In genomic region chr4:138741778-138742377, GRCh38 we compare ENCODE assay signal across 29 cellular contexts.
"Had no signal": no experiment of that assay in that cellular context is flagged by ENCODE, and none has a peak within 500 bp of the region (broad histone marks: within the 10 kb centered on the region; RNA-seq: fewer than 3 reads in every experiment).

No MANE protein-coding gene starts in this region.

- H3K4me1 ChIP-seq: gastroesophageal sphincter, right atrium auricular region, upper lobe of left lung had no signal

- H3K27ac Mint-ChIP-seq: activated CD4-positive, alpha-beta memory T cell treated with anti-CD3 and anti-CD28 coated beads, Interleukin-2, amount 10 ng/mL, durations not matched to agents 7 days and 5 days; activated CD4-positive, alpha-beta T cell treated with anti-CD3 and anti-CD28 coated beads, Interleukin-2, amount 10 ng/mL, durations not matched to agents 7 days and 5 days; activated T-cell treated with anti-CD3 and anti-CD28 coated beads, Interleukin-2, amount 50 U/mL, for 24 hours; mesothelial cell of epicardium; naive thymus-derived CD8-positive, alpha-beta T cell; stimulated activated memory B cell treated with anti-CD40 and anti-IgM and Interleukin-4, amounts not matched to agents 10 μg/mL and 1 μg/mL and 100 μg/mL, for 72 hours; stimulated activated naive CD8-positive, alpha-beta T cell treated with anti-CD3 and anti-CD28 coated beads, Interleukin-15, amount 100 ng/mL, for 72 hours had no signal

- H3K4me3 ChIP-seq: gastroesophageal sphincter, hepatocyte, right atrium auricular region, smooth muscle cell, upper lobe of left lung had no signal

- H3K9me3 Mint-ChIP-seq: activated CD4-positive, alpha-beta T cell treated with anti-CD3 and anti-CD28 coated beads, Interleukin-2, amount 10 ng/mL, durations not matched to agents 7 days and 5 days; stimulated activated naive CD8-positive, alpha-beta T cell treated with anti-CD3 and anti-CD28 coated beads, Interleukin-15, amount 100 ng/mL, for 72 hours had no signal

- FAIRE-seq: astrocyte, endothelial cell of umbilical vein, keratinocyte had no signal

- DNase-seq: activated CD4-positive, alpha-beta memory T cell treated with anti-CD3 and anti-CD28 coated beads, Interleukin-2, amount 10 ng/mL, durations not matched to agents 7 days and 5 days; activated CD4-positive, alpha-beta T cell treated with anti-CD3 and anti-CD28 coated beads, Interleukin-2, amount 10 ng/mL, durations not matched to agents 7 days and 5 days; activated CD4-positive, CD25-positive, alpha-beta regulatory T cell treated with anti-CD3 and anti-CD28 coated beads, Interleukin-2, amount 50 U/mL, for 72 hours; activated CD8-positive, alpha-beta memory T cell treated with anti-CD3 and anti-CD28 coated beads, Interleukin-2, amount 50 U/mL, for 48 hours; activated gamma-delta T cell treated with Interleukin-2 at 50 U/mL for 16 hours; activated naive CD4-positive, alpha-beta T cell treated with anti-CD3 and anti-CD28 coated beads, Interleukin-2, amount 50 U/mL, for 16 hours; activated T-cell treated with anti-CD3 and anti-CD28 coated beads, Interleukin-2, amount 50 U/mL, for 24 hours; amniotic stem cell; caudate nucleus; cortex of kidney; left cardiac atrium; naive thymus-derived CD8-positive, alpha-beta T cell; occipital lobe; stimulated activated CD4-positive, alpha-beta T cell treated with anti-CD3 and anti-CD28 coated beads, Interleukin-1b, Interleukin-23, amount 100 ng/mL, for 48 hours; stimulated activated CD4-positive, alpha-beta T cell treated with anti-CD3 and anti-CD28 coated beads, Interleukin-4, amount 100 ng/mL, for 4 hours; stimulated activated CD8-positive, alpha-beta memory T cell treated with anti-CD3 and anti-CD28 coated beads, Interleukin-4, amount 100 ng/mL, for 48 hours; stimulated activated naive CD8-positive, alpha-beta T cell treated with anti-CD3 and anti-CD28 coated beads, Interleukin-15, amount 100 ng/mL, for 72 hours; substantia nigra; upper lobe of left lung had no signal

- H3K36me3 Mint-ChIP-seq: naive thymus-derived CD8-positive, alpha-beta T cell; stimulated activated memory B cell treated with anti-CD40 and anti-IgM and Interleukin-4, amounts not matched to agents 10 μg/mL and 1 μg/mL and 100 μg/mL, for 72 hours had no signal

- H3K27ac ChIP-seq: gastroesophageal sphincter, hepatocyte, right atrium auricular region, upper lobe of left lung had no signal

- H3K27me3 Mint-ChIP-seq: activated CD4-positive, alpha-beta memory T cell treated with anti-CD3 and anti-CD28 coated beads, Interleukin-2, amount 10 ng/mL, durations not matched to agents 7 days and 5 days; activated CD4-positive, alpha-beta T cell treated with anti-CD3 and anti-CD28 coated beads, Interleukin-2, amount 10 ng/mL, durations not matched to agents 7 days and 5 days; activated T-cell treated with anti-CD3 and anti-CD28 coated beads, Interleukin-2, amount 50 U/mL, for 24 hours; stimulated activated memory B cell treated with anti-CD40 and anti-IgM and Interleukin-4, amounts not matched to agents 10 μg/mL and 1 μg/mL and 100 μg/mL, for 72 hours; stimulated activated naive CD8-positive, alpha-beta T cell treated with anti-CD3 and anti-CD28 coated beads, Interleukin-15, amount 100 ng/mL, for 72 hours had no signal

- H3K79me2 ChIP-seq: hepatocyte had no signal

- H3K36me3 ChIP-seq: gastroesophageal sphincter, right atrium auricular region, upper lobe of left lung had no signal

- H3K9me3 ChIP-seq: gastroesophageal sphincter, upper lobe of left lung had no signal

- H3K4me1 Mint-ChIP-seq: activated CD4-positive, alpha-beta memory T cell treated with anti-CD3 and anti-CD28 coated beads, Interleukin-2, amount 10 ng/mL, durations not matched to agents 7 days and 5 days; activated CD4-positive, alpha-beta T cell treated with anti-CD3 and anti-CD28 coated beads, Interleukin-2, amount 10 ng/mL, durations not matched to agents 7 days and 5 days; naive thymus-derived CD8-positive, alpha-beta T cell; stimulated activated memory B cell treated with anti-CD40 and anti-IgM and Interleukin-4, amounts not matched to agents 10 μg/mL and 1 μg/mL and 100 μg/mL, for 72 hours; stimulated activated naive CD8-positive, alpha-beta T cell treated with anti-CD3 and anti-CD28 coated beads, Interleukin-15, amount 100 ng/mL, for 72 hours had no signal

- H3K4me3 Mint-ChIP-seq: activated CD4-positive, alpha-beta memory T cell treated with anti-CD3 and anti-CD28 coated beads, Interleukin-2, amount 10 ng/mL, durations not matched to agents 7 days and 5 days; activated CD4-positive, alpha-beta T cell treated with anti-CD3 and anti-CD28 coated beads, Interleukin-2, amount 10 ng/mL, durations not matched to agents 7 days and 5 days; activated T-cell treated with anti-CD3 and anti-CD28 coated beads, Interleukin-2, amount 50 U/mL, for 24 hours; mesothelial cell of epicardium; naive thymus-derived CD8-positive, alpha-beta T cell; neural crest cell; stimulated activated memory B cell treated with anti-CD40 and anti-IgM and Interleukin-4, amounts not matched to agents 10 μg/mL and 1 μg/mL and 100 μg/mL, for 72 hours; stimulated activated naive CD8-positive, alpha-beta T cell treated with anti-CD3 and anti-CD28 coated beads, Interleukin-15, amount 100 ng/mL, for 72 hours had no signal

- H3K4me2 ChIP-seq: hepatocyte, smooth muscle cell had no signal

- H2AFZ ChIP-seq: hepatocyte had no signal

- ATAC-seq: gastroesophageal sphincter; left cardiac atrium; naive thymus-derived CD8-positive, alpha-beta T cell; stimulated activated memory B cell treated with anti-CD40 and anti-IgM and Interleukin-4, amounts not matched to agents 10 μg/mL and 1 μg/mL and 100 μg/mL, for 72 hours; stimulated activated naive CD8-positive, alpha-beta T cell treated with anti-CD3 and anti-CD28 coated beads, Interleukin-15, amount 100 ng/mL, for 72 hours had no signal

- H3K27me3 ChIP-seq: gastroesophageal sphincter, hepatocyte, right atrium auricular region, upper lobe of left lung had no signal
